1 cellular context compared by ENCODE assay signal in genomic region chr9:33787839-33788238, GRCh38.
TF ChIP-seq lines count a peak whose summit lies in the region.

No MANE protein-coding gene starts in this region.

TF ChIP-seq in GM12878, 131 proteins besides CTCF, POLR2A, EP300 and RAD21 (continued from another document):
- no peak for TF ChIP-seq ZBTB40 (IDR thresholded peaks at IDR 0.05; ENCODE audit: borderline replicate concordance)
- no peak for TF ChIP-seq CREM (IDR thresholded peaks at IDR 0.05; ENCODE audit: low read depth)
- no peak for TF ChIP-seq RBBP5 (conservative IDR thresholded peaks at IDR 0.05)
- TF ChIP-seq NFXL1 (IDR thresholded peaks at IDR 0.05; ENCODE audit: borderline replicate concordance): no peak
- no peak for TF ChIP-seq ZNF384 (IDR thresholded peaks at IDR 0.05; ENCODE audit: borderline replicate concordance, low read depth, low read length)
- no peak for TF ChIP-seq YY1 (IDR thresholded peaks at IDR 0.05; ENCODE audit: low read depth, low read length)
- TF ChIP-seq CEBPZ (IDR thresholded peaks at IDR 0.05; ENCODE audit: low read depth, low read length): no peak
- no peak for TF ChIP-seq ASH2L (IDR thresholded peaks at IDR 0.05; ENCODE audit: borderline replicate concordance, low read depth)
